ENCODE assay signal across 23 cellular contexts in genomic region chr1:208880433-208881100, GRCh38.
DNase-seq lines count a peak whose midpoint lies in the region; ATAC-seq and TF ChIP-seq lines count a peak whose summit lies in the region.
"Had no signal": no experiment of that assay in that cellular context is flagged by ENCODE, and none has a peak within 500 bp of the region (broad histone marks: within the 10 kb centered on the region; RNA-seq: fewer than 3 reads in every experiment).

No MANE protein-coding gene starts in this region.

- no peak overlapping the region for H3K4me2 ChIP-seq in osteoblast (ENCODE audit: insufficient read depth, low read length)

- no peaks in the 10 kb centered on the region for H3K4me1 Mint-ChIP-seq in T-helper 17 cell
- H3K4me1 Mint-ChIP-seq: activated CD4-positive, alpha-beta T cell treated with anti-CD3 and anti-CD28 coated beads for 36 hours; IgD-negative memory B cell; stimulated activated effector memory CD8-positive, alpha-beta T cell treated with anti-CD3 and anti-CD28 coated beads, Interleukin-12 subunit alpha, Interleukin-12 subunit beta, amount 100 ng/mL, for 72 hours had no signal

- H3K27ac Mint-ChIP-seq in T-helper 17 cell: no peak overlapping the region
- H3K27ac Mint-ChIP-seq: activated CD4-positive, alpha-beta T cell treated with anti-CD3 and anti-CD28 coated beads for 36 hours; IgD-negative memory B cell; stimulated activated effector memory CD8-positive, alpha-beta T cell treated with anti-CD3 and anti-CD28 coated beads, Interleukin-12 subunit alpha, Interleukin-12 subunit beta, amount 100 ng/mL, for 72 hours had no signal

- no peak overlapping the region for H2AFZ ChIP-seq in osteoblast (ENCODE audit: low read length)

- no peak for ATAC-seq in T-helper 17 cell
- ATAC-seq: activated CD4-positive, alpha-beta T cell treated with anti-CD3 and anti-CD28 coated beads for 36 hours; Panc1; psoas muscle; stimulated activated effector memory CD8-positive, alpha-beta T cell treated with anti-CD3 and anti-CD28 coated beads, Interleukin-12 subunit alpha, Interleukin-12 subunit beta, amount 100 ng/mL, for 72 hours had no signal

- TF ChIP-seq CTCF in fibroblast of the aortic adventitia (IDR thresholded peaks at IDR 0.05; ENCODE audit: insufficient read depth, low read length) (no peak), osteoblast (IDR thresholded peaks at IDR 0.05; ENCODE audit: extremely low read depth, low read depth, low read length) (no peak)

- DNase-seq in DMS 273 treated with DMSO at 0.1 percent for 48 hours (lab: John Stamatoyannopoulos, UW): peak; percentile 22
- DNase-seq in NCI-H446 treated with DMSO at 0.1 percent for 48 hours (lab: John Stamatoyannopoulos, UW): peak; percentile 66
- peak; percentile 59 for DNase-seq in fibroblast of the aortic adventitia (ENCODE audit: low read depth)
- peak; percentile 22 for DNase-seq in skeletal muscle cell (ENCODE audit: low read depth)
- no peak for DNase-seq in osteoblast (ENCODE audit: insufficient read length, low spot score, missing footprints)
- DNase-seq in T-helper 17 cell: no peak
- DNase-seq in COR-L47 (lab: John Stamatoyannopoulos, UW): no peak
- DNase-seq: activated CD4-positive, alpha-beta T cell treated with anti-CD3 and anti-CD28 coated beads for 36 hours; activated naive CD4-positive, alpha-beta T cell treated with Interleukin-2 at 50 U/mL for 16 hours; central memory CD4-positive, alpha-beta T cell; glutamatergic neuron; kidney; MM.1S; NCI-H1417 treated with DMSO at 0.1 percent for 48 hours; NCI-H2081 treated with DMSO at 0.1 percent for 48 hours; NCI-H510A; psoas muscle; stimulated activated CD4-positive, alpha-beta T cell treated with anti-CD3 and anti-CD28 coated beads, Interleukin-2, amount 100 ng/mL, for 48 hours had no signal

- H3K27me3 Mint-ChIP-seq in T-helper 17 cell: peaks cover 1% of the 10 kb centered on the region
- H3K27me3 Mint-ChIP-seq: IgD-negative memory B cell had no signal

- no peak overlapping the region for H3K4me3 Mint-ChIP-seq in T-helper 17 cell
- H3K4me3 Mint-ChIP-seq: activated CD4-positive, alpha-beta T cell treated with anti-CD3 and anti-CD28 coated beads for 36 hours; IgD-negative memory B cell; stimulated activated effector memory CD8-positive, alpha-beta T cell treated with anti-CD3 and anti-CD28 coated beads, Interleukin-12 subunit alpha, Interleukin-12 subunit beta, amount 100 ng/mL, for 72 hours had no signal

- no peaks in the 10 kb centered on the region for H4K20me1 ChIP-seq in osteoblast (ENCODE audit: insufficient read depth, low read length)

- no peaks in the 10 kb centered on the region for H3K4me1 ChIP-seq in osteoblast (ENCODE audit: insufficient read depth, low read length)
- H3K4me1 ChIP-seq: psoas muscle had no signal

- H3K79me2 ChIP-seq in osteoblast (ENCODE audit: insufficient read depth, low read length): no peaks in the 10 kb centered on the region

- H3K9me3 ChIP-seq in osteoblast (ENCODE audit: low read depth, low read length): no peaks in the 10 kb centered on the region
- H3K9me3 ChIP-seq in T-helper 17 cell (ENCODE audit: control insufficient read depth, low read length, poor library complexity, severe bottlenecking): no peaks in the 10 kb centered on the region
- H3K9me3 ChIP-seq: psoas muscle, SJSA1 had no signal

- no peaks in the 10 kb centered on the region for H3K27me3 ChIP-seq in osteoblast (ENCODE audit: insufficient read depth, low read length)
- H3K27me3 ChIP-seq: SJSA1 had no signal

- no peak overlapping the region for H3K27ac ChIP-seq in osteoblast (ENCODE audit: low read depth, low read length)
- H3K27ac ChIP-seq: psoas muscle, SJSA1 had no signal

- H3K36me3 ChIP-seq in osteoblast (ENCODE audit: insufficient read depth, low read length): no peaks in the 10 kb centered on the region
- H3K36me3 ChIP-seq: SJSA1 had no signal

- no peaks in the 10 kb centered on the region for H3K36me3 Mint-ChIP-seq in T-helper 17 cell (ENCODE audit: low read depth)
- H3K36me3 Mint-ChIP-seq: IgD-negative memory B cell; stimulated activated effector memory CD8-positive, alpha-beta T cell treated with anti-CD3 and anti-CD28 coated beads, Interleukin-12 subunit alpha, Interleukin-12 subunit beta, amount 100 ng/mL, for 72 hours had no signal

- no peak overlapping the region for H3K4me3 ChIP-seq in fibroblast of the aortic adventitia (ENCODE audit: low read depth, low read length)
- no peak overlapping the region for H3K4me3 ChIP-seq in skeletal muscle cell (ENCODE audit: low read depth, low read length)
- H3K4me3 ChIP-seq in osteoblast (ENCODE audit: insufficient read depth, low read length): no peak overlapping the region
- H3K4me3 ChIP-seq: lung, psoas muscle, SJSA1 had no signal

Comparison
In these comparisons a context has a peak if more than half of its experiments do, and no peak if none do; other contexts are left out.
1. DNase-seq: peak in DMS 273 treated with DMSO at 0.1 percent for 48 hours (single experiment), NCI-H446 treated with DMSO at 0.1 percent for 48 hours (single experiment), fibroblast of the aortic adventitia (single experiment) and skeletal muscle cell (single experiment); none in osteoblast (single experiment), T-helper 17 cell (0 of 3) and COR-L47 (single experiment).